ENCODE assay signal across 1 cellular context in the genomic region with DNA sequence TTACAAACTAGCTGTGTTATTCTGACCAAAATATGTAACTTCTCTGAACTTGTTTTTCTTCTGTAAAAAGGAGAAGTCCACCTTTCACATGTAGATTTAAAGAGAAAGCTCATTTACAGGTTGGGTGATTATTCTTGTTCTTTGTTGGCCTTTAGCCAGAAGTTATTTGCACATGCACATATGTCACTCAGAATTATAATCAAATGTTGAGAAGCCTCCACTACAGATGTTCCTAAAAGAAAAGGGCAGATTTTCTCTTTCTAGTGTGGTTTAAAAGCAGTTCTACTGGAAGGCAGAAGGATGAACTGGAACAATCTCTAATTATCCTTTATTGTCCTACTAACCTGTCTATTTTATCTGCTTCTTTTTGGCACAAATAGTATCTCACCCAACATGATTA.
TF ChIP-seq lines count a peak whose summit lies in the region.

No MANE protein-coding gene starts in this region.

TF ChIP-seq in GM12878, 131 proteins besides CTCF, POLR2A, EP300 and RAD21 (continued from another document):
- TF ChIP-seq ZBTB40 (IDR thresholded peaks at IDR 0.05; ENCODE audit: borderline replicate concordance) (no peak), NFIC (IDR thresholded peaks at IDR 0.05; ENCODE audit: low read depth, low read length) (no peak), PBX3 (IDR thresholded peaks at IDR 0.05; ENCODE audit: insufficient replicate concordance, low read depth, low read length) (no peak), ZNF24 (IDR thresholded peaks at IDR 0.05) (no peak), POLR2AphosphoS2 (IDR thresholded peaks at IDR 0.05; ENCODE audit: low read depth, low read length) (no peak), SMC3 (IDR thresholded peaks at IDR 0.05; ENCODE audit: borderline replicate concordance, low read length) (no peak), MYB (IDR thresholded peaks at IDR 0.05; ENCODE audit: borderline replicate concordance, low read depth, low read length) (no peak), NFXL1 (IDR thresholded peaks at IDR 0.05; ENCODE audit: borderline replicate concordance) (no peak)
TF ChIP-seq in GM12878: peak in this region for 0.
